In the genomic region with DNA sequence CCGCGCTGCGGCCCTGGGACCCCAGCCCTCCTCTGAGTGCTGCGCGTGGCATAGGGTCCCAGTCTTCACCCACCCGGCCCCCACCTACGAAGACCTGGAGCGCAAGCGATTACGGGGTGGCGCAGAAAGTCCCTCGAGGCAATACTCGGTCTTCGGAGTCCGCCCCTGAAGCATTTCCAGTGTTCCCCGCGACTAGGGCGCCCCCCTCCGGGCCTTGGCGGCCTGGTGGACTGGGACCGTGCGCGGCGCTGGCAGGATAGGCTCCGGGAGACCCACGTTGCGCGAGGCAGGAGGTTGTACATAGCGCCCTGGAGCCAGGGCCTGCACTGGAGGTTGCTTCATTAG, we compare ENCODE assay signal across 8 cellular contexts.
A peak's percentile ranks its signal among the peaks of the same experiment; 100 is the strongest.
DNase-seq lines count a peak whose midpoint lies in the region; ATAC-seq lines count a peak whose summit lies in the region.

No MANE protein-coding gene starts in this region.

- H3K4me1 ChIP-seq in endocrine pancreas (ENCODE audit: control insufficient read depth, insufficient read depth, low read length), result peaks cover 10% of the 10 kb centered on the region

- no peaks in the 10 kb centered on the region for H3K36me3 ChIP-seq in endocrine pancreas (ENCODE audit: control insufficient read depth, insufficient read depth, low read length)

- peak overlapping the region; percentile 72 for H3K4me3 ChIP-seq in endocrine pancreas (ENCODE audit: control insufficient read depth, insufficient read depth, low read length)

- H3K27me3 ChIP-seq in endocrine pancreas (ENCODE audit: control insufficient read depth, insufficient read depth, low read length), result no peaks in the 10 kb centered on the region

- H3K9me3 ChIP-seq in endocrine pancreas (ENCODE audit: control insufficient read depth, low read length), result no peaks in the 10 kb centered on the region

- H3K9ac ChIP-seq in endocrine pancreas (ENCODE audit: control insufficient read depth, insufficient read depth, low read length), result peak overlapping the region; percentile 97

- ATAC-seq in GM19468 (IDR thresholded peaks at IDR 0.05; ENCODE audit: extremely low read depth, unreplicated experiment), result peak; percentile 30

- DNase-seq in COLO829 (ENCODE audit: low spot score) (peak; percentile 18), HPDE6-E6E7 (ENCODE audit: extremely low spot score) (peak; percentile 45), NOMO-1 (lab: John Stamatoyannopoulos, UW; ENCODE audit: unreplicated experiment in 2 of 2) (peak; percentile 91 to 92), midbrain (lab: John Stamatoyannopoulos, UW) (peak; percentile 86)
- peak; percentile 80 for DNase-seq in activated CD8-positive, alpha-beta memory T cell treated with anti-CD3 and anti-CD28 coated beads, Interleukin-2, amount 50 U/mL, for 1 hour (ENCODE audit: extremely low read depth)
- peak; percentile 88 to 91 for DNase-seq in stimulated activated CD8-positive, alpha-beta memory T cell treated with anti-CD3 and anti-CD28 coated beads, Interleukin-2, amount 100 ng/mL, for 48 hours (ENCODE audit: low read depth in 2 of 2)

Comparison
In these comparisons a context has a peak if more than half of its experiments do, and no peak if none do; other contexts are left out.
1. Peak in every context shown above with its lines: DNase-seq, ATAC-seq and H3K4me3 ChIP-seq.
2. DNase-seq: peak in every context shown above with its lines; median percentile 92 in NOMO-1; 90 in stimulated activated CD8-positive, alpha-beta memory T cell treated with anti-CD3 and anti-CD28 coated beads, Interleukin-2, amount 100 ng/mL, for 48 hours; 86 in midbrain; 80 in activated CD8-positive, alpha-beta memory T cell treated with anti-CD3 and anti-CD28 coated beads, Interleukin-2, amount 50 U/mL, for 1 hour; 45 in HPDE6-E6E7; 18 in COLO829.